In the genomic region with DNA sequence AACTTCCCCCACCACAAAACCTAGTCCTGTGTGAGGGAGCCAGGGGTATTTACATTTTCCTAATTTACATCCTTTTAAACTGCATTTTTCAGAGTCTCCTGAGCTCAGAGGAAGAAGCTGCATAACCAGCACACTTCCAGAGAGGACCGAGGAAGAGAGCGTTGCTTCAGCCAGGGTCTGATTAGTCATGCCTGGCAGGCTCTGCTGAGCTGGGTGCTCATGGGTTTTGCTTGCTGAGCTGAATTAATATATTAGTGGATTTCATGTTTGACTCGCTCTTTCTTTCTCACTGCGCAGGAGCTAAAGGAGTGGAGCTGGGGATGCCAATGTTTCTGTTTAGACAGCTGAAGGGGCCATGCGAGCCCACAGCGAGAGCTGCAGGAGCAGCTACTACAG, we compare ENCODE assay signal across 11 cellular contexts.
DNase-seq lines count a peak whose midpoint lies in the region; TF ChIP-seq lines count a peak whose summit lies in the region.
"Had no signal": no experiment of that assay in that cellular context is flagged by ENCODE, and none has a peak within 500 bp of the region (broad histone marks: within the 10 kb centered on the region; RNA-seq: fewer than 3 reads in every experiment).

No MANE protein-coding gene starts in this region.

- in situ Hi-C loops in HAP-1 (cut with MboI; ENCODE audit: low sequenced_read_pairs) = no loop called here

- H3K36me3 Mint-ChIP-seq in mesothelial cell of epicardium = no peaks in the 10 kb centered on the region

- DNase-seq in A172 (ENCODE audit: low spot score) (peak; percentile 40), NCI-H526 (lab: John Stamatoyannopoulos, UW) (peak; percentile 92 to 95), mesothelial cell of epicardium (ENCODE audit: low spot score in 2 of 2, unreplicated experiment in 2 of 2) (no peak), HAP-1 (ENCODE audit: low spot score in 2 of 2) (no peak), cortex of kidney (lab: John Stamatoyannopoulos, UW) (no peak), T1000 (lab: John Stamatoyannopoulos, UW) (no peak), midbrain (lab: John Stamatoyannopoulos, UW) (no peak)
- DNase-seq: activated CD4-positive, alpha-beta T cell treated with anti-CD3 and anti-CD28 coated beads, Interleukin-2, amount 50 U/mL, for 1 hour; AML-193; NCI-H1436 had no signal

- H3K9me3 Mint-ChIP-seq in mesothelial cell of epicardium = no peaks in the 10 kb centered on the region

- H3K4me3 ChIP-seq in endocrine pancreas (ENCODE audit: control insufficient read depth, insufficient read depth, low read length) (peak overlapping the region; percentile 17), HAP-1 (no peak overlapping the region)

- H3K4me1 ChIP-seq in endocrine pancreas (ENCODE audit: control insufficient read depth, insufficient read depth, low read length) (no peaks in the 10 kb centered on the region), HAP-1 (peaks cover 11% of the 10 kb centered on the region)

- no peak overlapping the region for H3K4me3 Mint-ChIP-seq in mesothelial cell of epicardium

- no peaks in the 10 kb centered on the region for H3K36me3 ChIP-seq in endocrine pancreas (ENCODE audit: control insufficient read depth, insufficient read depth, low read length)
- no peaks in the 10 kb centered on the region for H3K36me3 ChIP-seq in HAP-1 (replicated peaks)

- H3K4me1 Mint-ChIP-seq in mesothelial cell of epicardium = peaks cover 18% of the 10 kb centered on the region

- no peak overlapping the region for H3K9ac ChIP-seq in endocrine pancreas (ENCODE audit: control insufficient read depth, insufficient read depth, low read length)

- H3K27me3 ChIP-seq in endocrine pancreas (ENCODE audit: control insufficient read depth, insufficient read depth, low read length) = no peaks in the 10 kb centered on the region
- H3K27me3 ChIP-seq in HAP-1 (ENCODE audit: low read depth) = no peaks in the 10 kb centered on the region

- peak overlapping the region; percentile 32 for H3K27ac Mint-ChIP-seq in mesothelial cell of epicardium

- TF ChIP-seq CTCF in mesothelial cell of epicardium (IDR thresholded peaks at IDR 0.05; ENCODE audit: unreplicated experiment) = no peak

- H3K27me3 Mint-ChIP-seq in mesothelial cell of epicardium (ENCODE audit: low read depth) = no peaks in the 10 kb centered on the region

- H3K9me3 ChIP-seq in endocrine pancreas (ENCODE audit: control insufficient read depth, low read length) (no peaks in the 10 kb centered on the region), HAP-1 (no peaks in the 10 kb centered on the region)

Comparison
In these comparisons a context has a peak if more than half of its experiments do, and no peak if none do; other contexts are left out.
1. DNase-seq: peak in A172 (single experiment) and NCI-H526 (2 of 2); none in mesothelial cell of epicardium (0 of 2), HAP-1 (0 of 2), cortex of kidney (single experiment), T1000 (single experiment) and midbrain (single experiment).